26 cellular contexts compared by ENCODE assay signal in the genomic region with DNA sequence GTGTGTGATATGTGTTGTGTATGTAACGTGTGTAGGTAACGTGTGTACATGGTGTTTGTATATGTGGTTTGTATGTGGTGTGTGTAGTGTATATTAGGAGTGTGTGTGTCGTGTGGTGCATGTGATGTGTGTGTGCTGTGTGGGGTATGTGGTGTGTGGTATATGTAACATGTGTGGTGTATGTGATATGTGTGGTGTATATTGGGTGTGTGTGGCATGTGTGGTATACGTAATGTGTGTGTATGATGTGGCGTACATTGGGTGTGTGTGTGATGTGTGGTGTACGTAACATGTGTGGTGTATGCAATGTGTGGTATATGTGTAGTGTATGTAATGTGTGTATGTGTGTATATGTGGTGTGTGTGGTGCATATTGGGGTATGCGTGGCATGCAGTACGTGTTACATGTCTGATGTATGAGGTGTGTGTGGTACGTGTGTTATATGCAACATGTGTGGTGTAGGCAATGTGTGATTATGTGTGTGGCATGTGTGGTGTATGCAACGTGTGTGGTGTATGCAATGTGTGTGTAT.
"Had no signal": no experiment of that assay in that cellular context is flagged by ENCODE, and none has a peak within 500 bp of the region (broad histone marks: within the 10 kb centered on the region; RNA-seq: fewer than 3 reads in every experiment).

No MANE protein-coding gene starts in this region.

- H3K36me3 Mint-ChIP-seq: mesothelial cell of epicardium; naive thymus-derived CD8-positive, alpha-beta T cell had no signal

- H3K4me3 ChIP-seq: gastrocnemius medialis, heart left ventricle, hepatocyte, left lung, pancreas, smooth muscle cell, stomach, thyroid gland, upper lobe of left lung, uterus had no signal

- FAIRE-seq: pancreas had no signal

- H3K36me3 ChIP-seq: gastrocnemius medialis, heart left ventricle, left lung, pancreas, stomach, thyroid gland, upper lobe of left lung, uterus had no signal

- H3K79me2 ChIP-seq: hepatocyte had no signal

- H3K9me3 Mint-ChIP-seq: endodermal cell; mesothelial cell of epicardium; naive thymus-derived CD8-positive, alpha-beta T cell; nephron progenitor cell had no signal

- DNase-seq: cerebellar nuclear complex; effector CD8-positive, alpha-beta T cell; endodermal cell; foreskin fibroblast; gastrocnemius medialis; heart left ventricle; left cardiac atrium; left lung; mesenchymal stem cell; naive thymus-derived CD8-positive, alpha-beta T cell; nephron progenitor cell; occipital lobe; pancreas; stimulated activated CD4-positive, alpha-beta T cell treated with anti-CD3 and anti-CD28 coated beads, Interleukin-12 subunit alpha, Interleukin-12 subunit beta, amount 100 ng/mL, for 4 hours; stimulated activated CD4-positive, alpha-beta T cell treated with anti-CD3 and anti-CD28 coated beads, Interleukin-1b, Interleukin-23, amount 100 ng/mL, for 48 hours; stimulated activated CD4-positive, alpha-beta T cell treated with anti-CD3 and anti-CD28 coated beads, Interleukin-4, amount 100 ng/mL, for 1 hour; stimulated activated CD8-positive, alpha-beta memory T cell treated with anti-CD3 and anti-CD28 coated beads, Interleukin-4, amount 100 ng/mL, for 48 hours; stimulated activated naive CD4-positive, alpha-beta T cell treated with Interleukin-2 at 50 U/mL for 16 hours; stomach; thyroid gland; upper lobe of left lung; uterus had no signal

- H3K4me3 Mint-ChIP-seq: endodermal cell; mesothelial cell of epicardium; naive thymus-derived CD8-positive, alpha-beta T cell; nephron progenitor cell had no signal

- H3K27me3 Mint-ChIP-seq: naive thymus-derived CD8-positive, alpha-beta T cell had no signal

- H3K4me1 ChIP-seq: gastrocnemius medialis, heart left ventricle, left lung, thyroid gland, upper lobe of left lung, uterus had no signal

- H3K4me2 ChIP-seq: hepatocyte, smooth muscle cell had no signal

- H3K27ac Mint-ChIP-seq: endodermal cell; mesothelial cell of epicardium; naive thymus-derived CD8-positive, alpha-beta T cell; nephron progenitor cell had no signal

- H2AFZ ChIP-seq: hepatocyte had no signal

- ATAC-seq: esophagus mucosa; gastrocnemius medialis; left cardiac atrium; left lung; naive thymus-derived CD8-positive, alpha-beta T cell; pancreas had no signal

- H3K27me3 ChIP-seq: gastrocnemius medialis, heart left ventricle, hepatocyte, left lung, pancreas, stomach, thyroid gland, upper lobe of left lung, uterus had no signal

- H3K27ac ChIP-seq: gastrocnemius medialis, left lung, pancreas, thyroid gland, upper lobe of left lung, uterus had no signal

- H3K4me1 Mint-ChIP-seq: endodermal cell; mesothelial cell of epicardium; naive thymus-derived CD8-positive, alpha-beta T cell had no signal

- H3K9me3 ChIP-seq: gastrocnemius medialis, heart left ventricle, left lung, pancreas, stomach, thyroid gland, upper lobe of left lung, uterus had no signal
